Comparison of ENCODE assay signal across 25 cellular contexts in the genomic region with DNA sequence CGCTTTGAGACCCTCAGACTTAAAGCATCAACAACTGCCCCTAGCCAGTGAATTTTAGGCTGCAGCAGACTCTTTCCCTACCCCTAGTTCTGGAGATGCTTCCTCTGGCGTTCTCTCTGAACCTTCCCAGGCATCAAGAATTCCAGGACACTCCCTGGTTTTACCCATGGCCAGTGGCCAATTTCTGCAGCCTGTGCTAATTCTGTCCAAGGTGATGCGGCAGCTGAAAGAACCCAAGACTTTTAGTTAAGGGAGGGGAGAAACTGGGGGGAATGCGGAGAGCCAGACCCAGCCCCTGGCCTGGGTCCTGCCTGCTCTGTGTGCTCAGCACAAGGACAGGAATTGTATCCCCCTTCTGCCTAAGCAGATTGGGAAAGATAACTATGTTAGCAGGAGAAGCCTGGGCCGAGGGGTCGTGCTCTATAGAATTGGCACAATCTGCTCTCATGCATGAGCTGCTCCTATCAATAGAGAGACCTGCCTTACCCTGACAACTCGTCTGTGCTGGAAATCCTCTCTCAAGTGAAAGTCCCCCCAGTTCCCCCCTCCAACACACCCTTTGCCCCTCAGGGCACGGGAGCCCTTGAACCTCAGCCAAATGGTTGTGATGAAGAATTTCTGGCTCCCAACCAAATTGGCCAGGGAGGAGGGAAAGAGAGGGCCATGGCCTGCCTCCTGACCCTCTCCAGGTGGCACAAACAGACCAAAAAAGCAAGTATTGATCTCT. TPM values are rescaled to one million over a fixed set of nuclear protein-coding genes. Genes with fewer than 3 reads are reported as not detected.
DNase-seq lines count a peak whose midpoint lies in the region; ATAC-seq and TF ChIP-seq lines count a peak whose summit lies in the region.
"Had no signal": no experiment of that assay in that cellular context is flagged by ENCODE, and none has a peak within 500 bp of the region (broad histone marks: within the 10 kb centered on the region; RNA-seq: fewer than 3 reads in every experiment).

No MANE protein-coding gene starts in this region.

- TF ChIP-seq CTCF in right atrium auricular region (IDR thresholded peaks at IDR 0.05) (no peak), RWPE2 (IDR thresholded peaks at IDR 0.05; ENCODE audit: poor library complexity, severe bottlenecking) (no peak), suprapubic skin (IDR thresholded peaks at IDR 0.05) (no peak)

- no peaks in the 10 kb centered on the region for H3K36me3 ChIP-seq in right atrium auricular region
- H3K36me3 ChIP-seq in RWPE2 (ENCODE audit: low read depth), result no peaks in the 10 kb centered on the region
- H3K36me3 ChIP-seq in suprapubic skin, result no peaks in the 10 kb centered on the region
- H3K36me3 ChIP-seq: SJSA1 had no signal

- H3K4me1 Mint-ChIP-seq in T-helper 17 cell, result peaks cover 8% of the 10 kb centered on the region
- H3K4me1 Mint-ChIP-seq: activated B cell treated with CpG ODN at 0.5 μM for 24 hours; activated CD4-positive, alpha-beta memory T cell treated with anti-CD3 and anti-CD28 coated beads, Interleukin-2, amount 10 ng/mL, durations not matched to agents 7 days and 5 days had no signal

- H3K9me3 ChIP-seq in right atrium auricular region (no peaks in the 10 kb centered on the region), RWPE2 (ENCODE audit: severe bottlenecking) (no peaks in the 10 kb centered on the region), T-helper 17 cell (ENCODE audit: control insufficient read depth, low read length, poor library complexity, severe bottlenecking) (no peaks in the 10 kb centered on the region), suprapubic skin (no peaks in the 10 kb centered on the region)
- H3K9me3 ChIP-seq: SJSA1 had no signal

- H3K4me3 ChIP-seq in right atrium auricular region, result no peak overlapping the region
- no peak overlapping the region for H3K4me3 ChIP-seq in RWPE2 (ENCODE audit: severe bottlenecking)
- no peak overlapping the region for H3K4me3 ChIP-seq in suprapubic skin
- H3K4me3 ChIP-seq: SJSA1 had no signal

- no peak for TF ChIP-seq POLR2A in suprapubic skin (IDR thresholded peaks at IDR 0.05)

- TF ChIP-seq EP300 in suprapubic skin (IDR thresholded peaks at IDR 0.05), result no peak

- no peaks in the 10 kb centered on the region for H3K36me3 Mint-ChIP-seq in T-helper 17 cell (ENCODE audit: low read depth)
- H3K36me3 Mint-ChIP-seq: memory B cell had no signal

- H3K27ac ChIP-seq in right atrium auricular region, result no peak overlapping the region
- no peak overlapping the region for H3K27ac ChIP-seq in RWPE2 (ENCODE audit: poor library complexity, severe bottlenecking)
- H3K27ac ChIP-seq in suprapubic skin, result no peak overlapping the region
- H3K27ac ChIP-seq: SJSA1 had no signal

- peak; percentile 55 for ATAC-seq in left ventricle myocardium superior
- ATAC-seq in RWPE2 (ENCODE audit: low read depth), result peak; percentile 69
- ATAC-seq in GM21360 (IDR thresholded peaks at IDR 0.05; ENCODE audit: unreplicated experiment), result no peak
- ATAC-seq in HG02678 (IDR thresholded peaks at IDR 0.05; ENCODE audit: unreplicated experiment), result no peak
- no peak for ATAC-seq in T-helper 17 cell

- H3K27ac Mint-ChIP-seq in T-helper 17 cell, result no peak overlapping the region
- H3K27ac Mint-ChIP-seq: activated B cell treated with CpG ODN at 0.5 μM for 24 hours; activated CD4-positive, alpha-beta memory T cell treated with anti-CD3 and anti-CD28 coated beads, Interleukin-2, amount 10 ng/mL, durations not matched to agents 7 days and 5 days; H9; memory B cell; nephron; progenitor cell of endocrine pancreas had no signal

- 40% methylated on average over 8 of the region's 8 CpGs for WGBS in suprapubic skin

- H3K27me3 ChIP-seq in right atrium auricular region, result no peaks in the 10 kb centered on the region
- H3K27me3 ChIP-seq in RWPE2 (ENCODE audit: insufficient read depth, poor library complexity, severe bottlenecking), result no peaks in the 10 kb centered on the region
- H3K27me3 ChIP-seq in suprapubic skin, result no peaks in the 10 kb centered on the region

- H3K4me1 ChIP-seq in right atrium auricular region (peaks cover 0 to 12% of the 10 kb centered on the region in 2 donors), RWPE2 (ENCODE audit: insufficient read depth, poor library complexity, severe bottlenecking) (peaks cover 12% of the 10 kb centered on the region), suprapubic skin (peaks cover 4% of the 10 kb centered on the region)
- H3K4me1 ChIP-seq: SJSA1 had no signal

- peaks cover 18% of the 10 kb centered on the region for H3K27me3 Mint-ChIP-seq in T-helper 17 cell

- no peak overlapping the region for H3K4me3 Mint-ChIP-seq in T-helper 17 cell
- H3K4me3 Mint-ChIP-seq: activated B cell treated with CpG ODN at 0.5 μM for 24 hours; activated CD4-positive, alpha-beta memory T cell treated with anti-CD3 and anti-CD28 coated beads, Interleukin-2, amount 10 ng/mL, durations not matched to agents 7 days and 5 days; H9; memory B cell; nephron had no signal

- DNase-seq in left ventricle myocardium superior (peak; percentile 34), right atrium auricular region (ENCODE audit: low spot score) (no peak), RWPE2 (ENCODE audit: low spot score) (no peak), left kidney (ENCODE audit: low read depth, low spot score) (peak; percentile 21), T-helper 17 cell (no peak), suprapubic skin (ENCODE audit: low spot score in 2 of 2) (no peak)
- DNase-seq: ACHN; activated B cell treated with CpG ODN at 0.5 μM for 24 hours; activated CD4-positive, alpha-beta memory T cell treated with anti-CD3 and anti-CD28 coated beads, Interleukin-2, amount 10 ng/mL, durations not matched to agents 7 days and 5 days; activated naive CD4-positive, alpha-beta T cell treated with Interleukin-2 at 50 U/mL for 16 hours; anterior cingulate cortex; cerebellar nuclear complex; effector CD8-positive, alpha-beta T cell; H9; MM.1S; NCI-H187 treated with DMSO at 0.1 percent for 48 hours; NCI-H510A treated with DMSO at 0.1 percent for 48 hours; stimulated activated CD4-positive, alpha-beta T cell treated with anti-CD3 and anti-CD28 coated beads, Interleukin-12 subunit alpha, Interleukin-12 subunit beta, amount 100 ng/mL, for 4 hours had no signal

- intact Hi-C loops in left ventricle myocardium superior (cut with micrococcal nuclease), result loop anchor here (10.0 kb wide), 2 partner anchors 252 to 402 kb away; no protein-coding TSS in a partner anchor

RNA-seq across cellular contexts. Expression of gene GJA8, which starts 5.4 kb away (rescaled TPM):
- not detected for total RNA-seq in left ventricle myocardium superior
- total RNA-seq in right atrium auricular region, result not detected
- not detected for total RNA-seq in T-helper 17 cell
- not detected for total RNA-seq in suprapubic skin
- total RNA-seq: activated B cell treated with CpG ODN at 0.5 μM for 24 hours; activated CD4-positive, alpha-beta memory T cell treated with anti-CD3 and anti-CD28 coated beads, Interleukin-2, amount 10 ng/mL, durations not matched to agents 7 days and 5 days; H9; progenitor cell of endocrine pancreas; SJSA1; T-helper 2 cell treated with Interferon-gamma antibody and Interleukin-4, amounts not matched to agents 100 ng/mL and 5 ng/mL, for 36 hours had no signal

RNA-seq across cellular contexts. Expression of gene GPR89B, which starts 31.0 kb away (rescaled TPM):
- 6.0 TPM for total RNA-seq in left ventricle myocardium superior
- 1 to 10 TPM; 7.5 to 9.2 TPM for total RNA-seq in right atrium auricular region
- 10 to 100 TPM; 13.0 to 15.4 TPM for total RNA-seq in T-helper 17 cell
- total RNA-seq in suprapubic skin, result 10 to 100 TPM; 11.5 to 23.1 (median 17.1) TPM

Comparison
In these comparisons a context has a peak if more than half of its experiments do, and no peak if none do; other contexts are left out.
1. DNase-seq: peak in left ventricle myocardium superior (single experiment) and left kidney (single experiment); none in right atrium auricular region (single experiment), RWPE2 (single experiment), T-helper 17 cell (0 of 3) and suprapubic skin (0 of 2).
2. ATAC-seq: peak in left ventricle myocardium superior (single experiment) and RWPE2 (single experiment); none in GM21360 (single experiment), HG02678 (single experiment) and T-helper 17 cell (single experiment).